Comparison of ENCODE assay signal across 12 cellular contexts in genomic region chr7:56115852-56116538, GRCh38. TPM values are rescaled to one million over a fixed set of nuclear protein-coding genes. Genes with fewer than 3 reads are reported as not detected.
DNase-seq lines count a peak whose midpoint lies in the region; ATAC-seq and TF ChIP-seq lines count a peak whose summit lies in the region.
"Had no signal": no experiment of that assay in that cellular context is flagged by ENCODE, and none has a peak within 500 bp of the region (broad histone marks: within the 10 kb centered on the region; RNA-seq: fewer than 3 reads in every experiment).

Gene NUPR2 (minus strand): TSS chr7:56116417. CDS start chr7:56116314, 103 bp downstream.

- TF ChIP-seq EP300 in transverse colon (IDR thresholded peaks at IDR 0.05; ENCODE audit: low read depth), result no peak

- H3K4me3 ChIP-seq in transverse colon (peak within 1 kb of the TSS in 3 of 4 donors; percentile 11 to 35 (median 22)), MM.1S (ENCODE audit: low read length) (no peak within 1 kb of the TSS)
- H3K4me3 ChIP-seq: SJSA1 had no signal

- no peak within 1 kb of the TSS for H2AFZ ChIP-seq in MM.1S (ENCODE audit: low read length)

- H3K27me3 ChIP-seq in transverse colon (peaks cover 19% of the 10 kb centered on the region), MM.1S (replicated peaks; ENCODE audit: insufficient read depth, low read length) (no peaks in the 10 kb centered on the region)
- H3K27me3 ChIP-seq: SJSA1 had no signal

- H3K79me2 ChIP-seq in MM.1S (ENCODE audit: low read length), result no peaks in the 10 kb centered on the region

- peak within 1 kb of the TSS; percentile 22 for H3K4me3 Mint-ChIP-seq in activated naive CD8-positive, alpha-beta T cell treated with anti-CD3 and anti-CD28 coated beads for 36 hours
- H3K4me3 Mint-ChIP-seq in activated naive CD8-positive, alpha-beta T cell treated with anti-CD3 and anti-CD28 coated beads, Interleukin-2, amount 50 U/mL, for 24 hours, result no peak within 1 kb of the TSS
- H3K4me3 Mint-ChIP-seq in activated T-helper 1 cell treated with anti-CD3 and anti-CD28 coated beads, Interleukin-12 subunit alpha, Interleukin-12 subunit beta, Interleukin-2, Interleukin-4 antibody, amounts not matched to agents 30 ng/mL and 10 ng/mL and 1 ng/mL, durations not matched to agents 14 hours and 24 hours and 36 hours, result peak within 1 kb of the TSS; percentile 15

- no peak for DNase-seq in activated naive CD8-positive, alpha-beta T cell treated with anti-CD3 and anti-CD28 coated beads for 36 hours
- no peak for DNase-seq in activated naive CD8-positive, alpha-beta T cell treated with anti-CD3 and anti-CD28 coated beads, Interleukin-2, amount 50 U/mL, for 24 hours
- no peak for DNase-seq in activated T-helper 1 cell treated with anti-CD3 and anti-CD28 coated beads, Interleukin-12 subunit alpha, Interleukin-12 subunit beta, Interleukin-2, Interleukin-4 antibody, amounts not matched to agents 30 ng/mL and 10 ng/mL and 1 ng/mL, durations not matched to agents 14 hours and 24 hours and 36 hours (ENCODE audit: low spot score)
- DNase-seq in left kidney (ENCODE audit: low read depth, low spot score), result peak; percentile 70
- peak; percentile 11 for DNase-seq in transverse colon
- DNase-seq in MM.1S, result no peak
- DNase-seq: NCI-H1092 treated with DMSO at 0.1 percent for 48 hours had no signal

- intact Hi-C loops in activated T-helper 1 cell treated with anti-CD3 and anti-CD28 coated beads, Interleukin-12 subunit alpha, Interleukin-12 subunit beta, Interleukin-2, Interleukin-4 antibody, amounts not matched to agents 30 ng/mL and 10 ng/mL and 1 ng/mL, durations not matched to agents 14 hours and 24 hours and 36 hours (cut with micrococcal nuclease), result no loop called here
- intact Hi-C loops in transverse colon (cut with DNase I; ENCODE audit: low total_unique reads), result no loop called here

- H3K9me2 ChIP-seq in MM.1S (replicated peaks; ENCODE audit: insufficient read depth, low read length), result no peaks in the 10 kb centered on the region

- ATAC-seq in activated naive CD8-positive, alpha-beta T cell treated with anti-CD3 and anti-CD28 coated beads, Interleukin-2, amount 50 U/mL, for 24 hours, result no peak
- no peak for ATAC-seq in HG03571 (IDR thresholded peaks at IDR 0.05; ENCODE audit: unreplicated experiment)
- ATAC-seq in HG03159 (IDR thresholded peaks at IDR 0.05; ENCODE audit: unreplicated experiment), result no peak
- ATAC-seq: HepG2 had no signal

- TF ChIP-seq POLR2A in transverse colon (IDR thresholded peaks at IDR 0.05), result no peak

- no peak for TF ChIP-seq CTCF in transverse colon (IDR thresholded peaks at IDR 0.05)
- TF ChIP-seq CTCF in MM.1S (IDR thresholded peaks at IDR 0.05; ENCODE audit: low read length), result no peak

- no peaks in the 10 kb centered on the region for H3K4me1 Mint-ChIP-seq in activated naive CD8-positive, alpha-beta T cell treated with anti-CD3 and anti-CD28 coated beads for 36 hours
- H3K4me1 Mint-ChIP-seq in activated naive CD8-positive, alpha-beta T cell treated with anti-CD3 and anti-CD28 coated beads, Interleukin-2, amount 50 U/mL, for 24 hours, result no peaks in the 10 kb centered on the region
- H3K4me1 Mint-ChIP-seq in activated T-helper 1 cell treated with anti-CD3 and anti-CD28 coated beads, Interleukin-12 subunit alpha, Interleukin-12 subunit beta, Interleukin-2, Interleukin-4 antibody, amounts not matched to agents 30 ng/mL and 10 ng/mL and 1 ng/mL, durations not matched to agents 14 hours and 24 hours and 36 hours (ENCODE audit: low read depth), result no peaks in the 10 kb centered on the region

- H3K36me3 ChIP-seq in transverse colon (no peaks in the 10 kb centered on the region), MM.1S (replicated peaks; ENCODE audit: insufficient read depth, low read length) (no peaks in the 10 kb centered on the region)
- H3K36me3 ChIP-seq: SJSA1 had no signal

- H3K36me3 Mint-ChIP-seq in activated naive CD8-positive, alpha-beta T cell treated with anti-CD3 and anti-CD28 coated beads for 36 hours, result no peaks in the 10 kb centered on the region
- no peaks in the 10 kb centered on the region for H3K36me3 Mint-ChIP-seq in activated naive CD8-positive, alpha-beta T cell treated with anti-CD3 and anti-CD28 coated beads, Interleukin-2, amount 50 U/mL, for 24 hours (ENCODE audit: low read depth)
- no peaks in the 10 kb centered on the region for H3K36me3 Mint-ChIP-seq in activated T-helper 1 cell treated with anti-CD3 and anti-CD28 coated beads, Interleukin-12 subunit alpha, Interleukin-12 subunit beta, Interleukin-2, Interleukin-4 antibody, amounts not matched to agents 30 ng/mL and 10 ng/mL and 1 ng/mL, durations not matched to agents 14 hours and 24 hours and 36 hours (ENCODE audit: low read depth)

- H3K9me3 Mint-ChIP-seq in activated naive CD8-positive, alpha-beta T cell treated with anti-CD3 and anti-CD28 coated beads for 36 hours, result no peaks in the 10 kb centered on the region
- H3K9me3 Mint-ChIP-seq in activated naive CD8-positive, alpha-beta T cell treated with anti-CD3 and anti-CD28 coated beads, Interleukin-2, amount 50 U/mL, for 24 hours, result no peaks in the 10 kb centered on the region
- H3K9me3 Mint-ChIP-seq in activated T-helper 1 cell treated with anti-CD3 and anti-CD28 coated beads, Interleukin-12 subunit alpha, Interleukin-12 subunit beta, Interleukin-2, Interleukin-4 antibody, amounts not matched to agents 30 ng/mL and 10 ng/mL and 1 ng/mL, durations not matched to agents 14 hours and 24 hours and 36 hours, result no peaks in the 10 kb centered on the region

- H3K27ac Mint-ChIP-seq in activated naive CD8-positive, alpha-beta T cell treated with anti-CD3 and anti-CD28 coated beads for 36 hours, result no peak within 1 kb of the TSS
- H3K27ac Mint-ChIP-seq in activated naive CD8-positive, alpha-beta T cell treated with anti-CD3 and anti-CD28 coated beads, Interleukin-2, amount 50 U/mL, for 24 hours, result no peak within 1 kb of the TSS
- no peak within 1 kb of the TSS for H3K27ac Mint-ChIP-seq in activated T-helper 1 cell treated with anti-CD3 and anti-CD28 coated beads, Interleukin-12 subunit alpha, Interleukin-12 subunit beta, Interleukin-2, Interleukin-4 antibody, amounts not matched to agents 30 ng/mL and 10 ng/mL and 1 ng/mL, durations not matched to agents 14 hours and 24 hours and 36 hours

- H4K20me1 ChIP-seq in MM.1S (ENCODE audit: insufficient read depth, low read length), result no peaks in the 10 kb centered on the region

- H3K27me3 Mint-ChIP-seq in activated naive CD8-positive, alpha-beta T cell treated with anti-CD3 and anti-CD28 coated beads for 36 hours, result peaks cover 20% of the 10 kb centered on the region
- H3K27me3 Mint-ChIP-seq in activated naive CD8-positive, alpha-beta T cell treated with anti-CD3 and anti-CD28 coated beads, Interleukin-2, amount 50 U/mL, for 24 hours, result peaks cover 14% of the 10 kb centered on the region
- peaks cover 2% of the 10 kb centered on the region for H3K27me3 Mint-ChIP-seq in activated T-helper 1 cell treated with anti-CD3 and anti-CD28 coated beads, Interleukin-12 subunit alpha, Interleukin-12 subunit beta, Interleukin-2, Interleukin-4 antibody, amounts not matched to agents 30 ng/mL and 10 ng/mL and 1 ng/mL, durations not matched to agents 14 hours and 24 hours and 36 hours (ENCODE audit: insufficient read depth)

- H3K9me3 ChIP-seq in transverse colon, result no peaks in the 10 kb centered on the region
- no peaks in the 10 kb centered on the region for H3K9me3 ChIP-seq in MM.1S (replicated peaks; ENCODE audit: insufficient read depth, low read length)
- H3K9me3 ChIP-seq: SJSA1 had no signal

- no peak within 1 kb of the TSS for H3K9ac ChIP-seq in MM.1S (ENCODE audit: low read length)

- in situ Hi-C loops in transverse colon (cut with MboI; ENCODE audit: low pct_ligation_motif_present in 1 of 4, low pct_unique_long_range_greater_than_20kb in 1 of 4, low sequenced_read_pairs in 3 of 4), result no loop called here

- WGBS in transverse colon (ENCODE audit: low coverage in 1 of 2), 2 donors, result 23% methylated on average over 37 of the region's 65 CpGs; no CpG with 5 or more reads in 1 of the 2 donors

- no peak within 1 kb of the TSS for H3K4me2 ChIP-seq in MM.1S (ENCODE audit: low read depth, low read length)

- H3K4me1 ChIP-seq in transverse colon (peaks cover 0 to 6% (median 2%) of the 10 kb centered on the region in 4 donors), MM.1S (ENCODE audit: low read length) (no peaks in the 10 kb centered on the region)
- H3K4me1 ChIP-seq: SJSA1 had no signal

- H3K27ac ChIP-seq in transverse colon (no peak within 1 kb of the TSS), MM.1S (ENCODE audit: low read length) (no peak within 1 kb of the TSS)
- H3K27ac ChIP-seq: SJSA1 had no signal

- no peaks in the 10 kb centered on the region for H3F3A ChIP-seq in MM.1S (ENCODE audit: insufficient read depth, low read length)

RNA-seq across cellular contexts. Expression of gene NUPR2, which starts in this region (rescaled TPM):
- total RNA-seq in activated naive CD8-positive, alpha-beta T cell treated with anti-CD3 and anti-CD28 coated beads for 36 hours, result not detected
- total RNA-seq in activated T-helper 1 cell treated with anti-CD3 and anti-CD28 coated beads, Interleukin-12 subunit alpha, Interleukin-12 subunit beta, Interleukin-2, Interleukin-4 antibody, amounts not matched to agents 30 ng/mL and 10 ng/mL and 1 ng/mL, durations not matched to agents 14 hours and 24 hours and 36 hours, result not detected in 2 replicates
- 1 to 10 TPM in 2 of 4 donors, not detected in 2; 2.0 to 2.4 TPM for total RNA-seq in transverse colon
- total RNA-seq: HepG2, mononuclear cell, SJSA1 had no signal

Comparison
In these comparisons a context has a peak if more than half of its experiments do, and no peak if none do; other contexts are left out.
1. DNase-seq: peak in left kidney (single experiment) and transverse colon (single experiment); none in activated naive CD8-positive, alpha-beta T cell treated with anti-CD3 and anti-CD28 coated beads for 36 hours (single experiment), activated naive CD8-positive, alpha-beta T cell treated with anti-CD3 and anti-CD28 coated beads, Interleukin-2, amount 50 U/mL, for 24 hours (single experiment), activated T-helper 1 cell treated with anti-CD3 and anti-CD28 coated beads, Interleukin-12 subunit alpha, Interleukin-12 subunit beta, Interleukin-2, Interleukin-4 antibody, amounts not matched to agents 30 ng/mL and 10 ng/mL and 1 ng/mL, durations not matched to agents 14 hours and 24 hours and 36 hours (single experiment) and MM.1S (single experiment).